In genomic region chr6:121896363-121896762, GRCh38 we compare ENCODE assay signal across 25 cellular contexts.
DNase-seq lines count a peak whose midpoint lies in the region; ATAC-seq, FAIRE-seq and TF ChIP-seq lines count a peak whose summit lies in the region.
"Had no signal": no experiment of that assay in that cellular context is flagged by ENCODE, and none has a peak within 500 bp of the region (broad histone marks: within the 10 kb centered on the region; RNA-seq: fewer than 3 reads in every experiment).

No MANE protein-coding gene starts in this region.

- in situ Hi-C loops in mammary epithelial cell (cut with MboI; ENCODE audit: low sequenced_read_pairs in 2 of 2): no loop called here

- no peaks in the 10 kb centered on the region for H3K79me2 ChIP-seq in mammary epithelial cell (ENCODE audit: insufficient read depth, low read length)
- H3K79me2 ChIP-seq in keratinocyte (ENCODE audit: control insufficient read depth, insufficient read depth, low read length): no peaks in the 10 kb centered on the region

- intact Hi-C loops in mammary epithelial cell (cut with micrococcal nuclease) (loop anchor here (2.0 kb wide), 1 partner anchor 128 kb away; no protein-coding TSS in a partner anchor), breast epithelium (cut with DNase I; ENCODE audit: low total_unique reads) (no loop called here)

- DNase-seq in mammary epithelial cell (peak; percentile 54), breast epithelium (ENCODE audit: low spot score in 2 of 2) (no peak), astrocyte of the hippocampus (ENCODE audit: low read depth, low spot score) (peak; percentile 53), keratinocyte (ENCODE audit: low read depth, low spot score) (no peak), LoVo (ENCODE audit: low spot score) (no peak)
- no peak for DNase-seq in activated CD8-positive, alpha-beta memory T cell treated with anti-CD3 and anti-CD28 coated beads, Interleukin-2, amount 50 U/mL, for 48 hours
- DNase-seq in effector CD8-positive, alpha-beta T cell (lab: John Stamatoyannopoulos, UW): no peak
- DNase-seq: AML-193; C1 segment of cervical spinal cord; CD8-positive, alpha-beta T cell; DMS153; GDM1; Karpas-422; MG63; NCI-H1048; NCI-H1417 treated with DMSO at 0.1 percent for 48 hours; NCI-H187 treated with DMSO at 0.1 percent for 48 hours; NCI-H2107; NCI-H2227 treated with DMSO at 0.1 percent for 48 hours; SJCRH30 had no signal

- FAIRE-seq in keratinocyte (lab: Jason Lieb, UNC): no peak
- FAIRE-seq: GM18507, H1 had no signal

- TF ChIP-seq CTCF in mammary epithelial cell (conservative IDR thresholded peaks at IDR 0.05 in 1 of 2, IDR thresholded peaks at IDR 0.05 in 1 of 2; ENCODE audit: extremely low read depth in 1 of 2, insufficient read depth in 1 of 2, low read depth in 1 of 2, low read length in 2 of 2) (no peak), breast epithelium (IDR thresholded peaks at IDR 0.05) (no peak), keratinocyte (optimal IDR thresholded peaks at IDR 0.05 in 1 of 3, IDR thresholded peaks at IDR 0.05 in 1 of 3, conservative IDR thresholded peaks at IDR 0.05 in 1 of 3; ENCODE audit: extremely low read depth in 1 of 3, insufficient read depth in 2 of 3, low read length in 3 of 3) (no peak)

- peaks cover 29% of the 10 kb centered on the region for H3K4me1 ChIP-seq in mammary epithelial cell (ENCODE audit: insufficient read depth, low read length)
- no peaks in the 10 kb centered on the region for H3K4me1 ChIP-seq in breast epithelium
- peaks cover 28% of the 10 kb centered on the region for H3K4me1 ChIP-seq in keratinocyte (ENCODE audit: control insufficient read depth, extremely low read depth, insufficient read depth, low read length)
- H3K4me1 ChIP-seq: SJCRH30 had no signal

- H3K4me3 ChIP-seq in mammary epithelial cell (replicated peaks in 1 of 3; ENCODE audit: insufficient read depth in 1 of 3, low read depth in 2 of 3, low read length in 3 of 3) (no peak overlapping the region), breast epithelium (no peak overlapping the region), keratinocyte (ENCODE audit: control insufficient read depth in 2 of 3, extremely low read depth in 1 of 3, insufficient read depth in 2 of 3, low read depth in 1 of 3, low read length in 3 of 3) (no peak overlapping the region)
- H3K4me3 ChIP-seq: MG63, SJCRH30 had no signal

- CTCF ChIA-PET in mammary epithelial cell (lab: Charles Lee; ENCODE audit: low non-redundant PET): no interaction called here

- TF ChIP-seq POLR2A in breast epithelium (IDR thresholded peaks at IDR 0.05): no peak

- H2AFZ ChIP-seq in mammary epithelial cell (ENCODE audit: low read depth, low read length) (peak overlapping the region; percentile 54), keratinocyte (ENCODE audit: control insufficient read depth, low read length) (no peak overlapping the region)

- H4K20me1 ChIP-seq in mammary epithelial cell (ENCODE audit: insufficient read depth, low read length) (no peaks in the 10 kb centered on the region), keratinocyte (ENCODE audit: control insufficient read depth, extremely low read depth, insufficient read depth, low read length) (no peaks in the 10 kb centered on the region)

- H3K36me3 ChIP-seq in mammary epithelial cell (ENCODE audit: insufficient read depth, low read length) (no peaks in the 10 kb centered on the region), breast epithelium (no peaks in the 10 kb centered on the region), keratinocyte (ENCODE audit: control insufficient read depth in 2 of 2, extremely low read depth in 1 of 2, insufficient read depth in 2 of 2, low read length in 2 of 2) (no peaks in the 10 kb centered on the region)
- H3K36me3 ChIP-seq: MG63, SJCRH30 had no signal

- H3K27ac ChIP-seq in mammary epithelial cell (ENCODE audit: insufficient read depth, low read depth, low read length) (peak overlapping the region; percentile 18), breast epithelium (peak overlapping the region in 1 of 2 donors; percentile 39), keratinocyte (ENCODE audit: control insufficient read depth, insufficient read depth, low read length) (peak overlapping the region; percentile 10)
- H3K27ac ChIP-seq: SJCRH30 had no signal

- ATAC-seq in GM21576 (IDR thresholded peaks at IDR 0.05; ENCODE audit: unreplicated experiment): no peak
- ATAC-seq: CD8-positive, alpha-beta T cell; HCT116; Panc1 had no signal

- H3K9me3 ChIP-seq in mammary epithelial cell (replicated peaks; ENCODE audit: insufficient read depth, low read length) (no peaks in the 10 kb centered on the region), breast epithelium (no peaks in the 10 kb centered on the region), keratinocyte (ENCODE audit: control insufficient read depth, low read depth, low read length) (no peaks in the 10 kb centered on the region)
- H3K9me3 ChIP-seq: MG63, SJCRH30 had no signal

- dilution Hi-C loops in mammary epithelial cell (cut with HindIII; ENCODE audit: low sequenced_read_pairs) (no loop called here), keratinocyte (cut with MboI; ENCODE audit: extremely low pct_ligation_motif_present, low sequenced_read_pairs) (no loop called here)

- 6% methylated on average over 1 of the region's 1 CpG for WGBS in mammary epithelial cell (ENCODE audit: low coverage, missing lambda C conversion rate)

- no peaks in the 10 kb centered on the region for H3K9me1 ChIP-seq in keratinocyte (ENCODE audit: control insufficient read depth, extremely low read depth, insufficient read depth, low read length)

- H3K9ac ChIP-seq in mammary epithelial cell (ENCODE audit: insufficient read depth, low read length) (no peak overlapping the region), keratinocyte (ENCODE audit: control insufficient read depth, extremely low read depth, insufficient read depth, low read length) (no peak overlapping the region)

- H3K4me2 ChIP-seq in mammary epithelial cell (ENCODE audit: insufficient read depth, low read depth, low read length) (peak overlapping the region; percentile 61), keratinocyte (ENCODE audit: control insufficient read depth, extremely low read depth, insufficient read depth, low read depth, low read length) (peak overlapping the region; percentile 28)

- H3K27me3 ChIP-seq in mammary epithelial cell (ENCODE audit: insufficient read depth, low read length) (no peaks in the 10 kb centered on the region), breast epithelium (no peaks in the 10 kb centered on the region), keratinocyte (ENCODE audit: control insufficient read depth, extremely low read depth, insufficient read depth, low read length) (no peaks in the 10 kb centered on the region)
- H3K27me3 ChIP-seq: MG63, SJCRH30 had no signal

- no TSS peak for BruUV-seq in mammary epithelial cell (replicated peaks; lab: Mats Ljungman, UMichigan)

Comparison
In these comparisons a context has a peak if more than half of its experiments do, and no peak if none do; other contexts are left out.
1. DNase-seq: peak in mammary epithelial cell (single experiment) and astrocyte of the hippocampus (single experiment); none in breast epithelium (0 of 2), keratinocyte (single experiment), activated CD8-positive, alpha-beta memory T cell treated with anti-CD3 and anti-CD28 coated beads, Interleukin-2, amount 50 U/mL, for 48 hours (single experiment), LoVo (single experiment) and effector CD8-positive, alpha-beta T cell (single experiment).